ENCODE assay signal across 6 cellular contexts in the genomic region with DNA sequence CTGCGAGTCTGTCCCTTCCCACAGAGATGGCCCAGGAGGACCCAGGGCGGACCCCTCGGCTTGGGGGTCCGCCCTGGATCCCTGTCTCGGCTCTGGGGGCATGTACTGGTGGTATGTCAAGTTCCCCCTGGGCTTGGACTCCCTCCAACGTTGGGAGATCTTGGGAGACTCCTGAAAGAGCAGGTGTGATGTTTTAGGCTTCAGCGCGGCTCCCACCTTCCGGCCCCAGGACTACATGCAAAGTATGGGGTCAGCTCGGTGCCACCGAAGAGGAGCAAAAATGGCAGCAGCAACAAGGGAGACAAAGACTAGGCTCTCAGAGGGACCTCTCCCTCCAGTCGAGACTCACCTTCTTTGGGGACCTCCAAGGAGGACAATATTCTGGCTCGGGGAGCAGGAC. TPM values are rescaled to one million over a fixed set of nuclear protein-coding genes. Genes with fewer than 3 reads are reported as not detected.
A peak's percentile ranks its signal among the peaks of the same experiment; 100 is the strongest.
DNase-seq lines count a peak whose midpoint lies in the region; ATAC-seq and TF ChIP-seq lines count a peak whose summit lies in the region.

No MANE protein-coding gene starts in this region.

- H3K9ac ChIP-seq in KMS-11 = no peak overlapping the region

- no peak for DNase-seq in cardiac fibroblast (ENCODE audit: low read depth in 2 of 2)
- peak; percentile 69 for DNase-seq in sciatic nerve (ENCODE audit: low spot score)
- DNase-seq in AG08396 (ENCODE audit: low spot score) = no peak
- no peak for DNase-seq in GM19238 (ENCODE audit: insufficient read length, low spot score)

- H3K4me3 ChIP-seq in KMS-11 (IDR thresholded peaks at IDR 0.05; ENCODE audit: insufficient read depth, low read depth, low read length) = no peak overlapping the region
- peak overlapping the region; percentile 15 to 64 for H3K4me3 ChIP-seq in cardiac fibroblast (replicated peaks in 1 of 2; ENCODE audit: low read depth in 2 of 2, low read length in 2 of 2)

- no peaks in the 10 kb centered on the region; the same call in 1 of the 2 replicates for H3K27me3 ChIP-seq in KMS-11 (ENCODE audit: insufficient read depth, low read depth)

- H3K27ac ChIP-seq in KMS-11 = no peak overlapping the region

- peaks cover 15% of the 10 kb centered on the region for H3K4me1 ChIP-seq in KMS-11 (ENCODE audit: low read depth, poor library complexity, severe bottlenecking)

- peak overlapping the region; percentile 59 for H3K4me2 ChIP-seq in KMS-11

- ATAC-seq in sciatic nerve (no peak), HG03097 (IDR thresholded peaks at IDR 0.05; ENCODE audit: low FRiP score, unreplicated experiment) (no peak)

- H2AFZ ChIP-seq in KMS-11 (ENCODE audit: low read depth) = no peak overlapping the region

- TF ChIP-seq CTCF in KMS-11 (conservative IDR thresholded peaks at IDR 0.05; ENCODE audit: low read depth, low read length) (no peak), cardiac fibroblast (IDR thresholded peaks at IDR 0.05; ENCODE audit: low read depth, low read length) (no peak)

- H3K36me3 ChIP-seq in KMS-11 (ENCODE audit: insufficient read depth) = no peaks in the 10 kb centered on the region

- intact Hi-C loops in sciatic nerve (cut with DNase I) = no loop called here

- H4K20me1 ChIP-seq in KMS-11 (ENCODE audit: insufficient read depth) = no peaks in the 10 kb centered on the region

- H3K79me2 ChIP-seq in KMS-11 (ENCODE audit: insufficient read depth, low read depth) = no peaks in the 10 kb centered on the region

RNA-seq across cellular contexts. Expression of a gene that starts 4.2 kb away (rescaled TPM):
- 5.8 TPM for total RNA-seq in sciatic nerve

RNA-seq across cellular contexts. Expression of a gene that starts 19.5 kb away (rescaled TPM):
- not detected for total RNA-seq in sciatic nerve

RNA-seq across cellular contexts. Expression of a gene that starts 25.1 kb away (rescaled TPM):
- total RNA-seq in sciatic nerve = 28.0 TPM

RNA-seq across cellular contexts. Expression of a gene that starts 31.4 kb away (rescaled TPM):
- 0.27 TPM for total RNA-seq in sciatic nerve

RNA-seq across cellular contexts. Expression of a gene that starts 37.2 kb away (rescaled TPM):
- 3.6 TPM for total RNA-seq in sciatic nerve
